ENCODE assay signal across 8 cellular contexts in the genomic region with DNA sequence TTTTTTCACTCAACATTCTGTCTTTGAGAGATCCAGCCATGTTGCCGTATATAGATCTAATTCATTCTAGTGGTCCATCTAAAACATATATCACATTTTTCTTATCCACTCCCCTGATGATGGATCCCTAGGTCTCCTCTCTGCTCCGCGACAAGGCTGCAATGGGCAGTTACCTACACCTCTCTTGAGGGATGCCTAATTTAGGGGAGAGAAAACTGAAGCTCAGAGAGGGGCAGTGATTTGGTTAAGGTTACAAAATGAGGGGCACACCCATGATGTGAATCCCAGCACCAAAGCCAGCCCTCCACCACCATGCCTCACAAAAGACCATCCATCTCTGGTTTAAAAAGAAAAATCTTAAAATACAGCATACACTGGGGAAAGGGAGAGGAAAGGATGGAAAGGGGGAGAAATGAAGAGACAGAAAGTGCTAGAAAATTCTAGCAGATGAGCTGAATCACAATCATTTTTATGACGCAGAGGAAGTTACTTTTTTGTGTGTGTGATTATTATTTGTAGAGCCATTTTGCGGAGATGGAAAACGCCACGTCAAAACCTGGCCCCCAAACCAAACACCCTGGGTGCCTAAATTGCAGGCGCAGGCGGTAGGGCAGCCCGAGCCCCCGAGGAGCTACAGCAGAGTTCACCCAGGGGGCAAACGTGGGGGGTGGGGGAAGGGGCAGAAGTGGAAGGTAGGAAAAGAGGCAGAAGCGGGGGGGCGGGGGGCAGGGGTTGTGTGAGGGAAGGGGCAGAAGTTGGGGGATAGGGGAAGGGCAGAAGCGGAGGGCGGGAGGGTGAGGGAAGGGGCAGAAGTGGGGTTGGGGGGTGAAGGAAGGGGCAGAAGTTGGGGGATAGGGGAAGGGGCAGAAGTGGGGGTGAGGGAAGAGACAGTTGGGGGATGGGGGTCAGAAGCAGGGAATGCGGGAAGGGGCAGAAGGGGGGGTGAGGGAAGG. TPM values are rescaled to one million over a fixed set of nuclear protein-coding genes. Genes with fewer than 3 reads are reported as not detected.
DNase-seq lines count a peak whose midpoint lies in the region; ATAC-seq, FAIRE-seq and TF ChIP-seq lines count a peak whose summit lies in the region.

No MANE protein-coding gene starts in this region.

- no peak for TF ChIP-seq RAD21 in liver (IDR thresholded peaks at IDR 0.05)
- TF ChIP-seq RAD21 in HepG2 (CRISPR knock-in tag; IDR thresholded peaks at IDR 0.05): no peak

- no peak for TF ChIP-seq EP300 in HepG2 (IDR thresholded peaks at IDR 0.05; ENCODE audit: low read depth in 2 of 2, low read length in 2 of 2)
- no peak for TF ChIP-seq EP300 in HepG2 (CRISPR knock-in tag; IDR thresholded peaks at IDR 0.05; ENCODE audit: borderline replicate concordance)

- H3K36me3 ChIP-seq in liver (ENCODE audit: control insufficient read depth in 4 of 4, insufficient read depth in 3 of 4, low read depth in 1 of 4, low read length in 3 of 4): peaks cover 0 to 6% (median 1%) of the 10 kb centered on the region in 4 donors
- H3K36me3 ChIP-seq in HepG2 (replicated peaks in 1 of 2; ENCODE audit: control insufficient read depth in 1 of 2, insufficient read depth in 2 of 2, low read length in 2 of 2): peaks cover 4% of the 10 kb centered on the region in 2 experiments; a peak in 2 of 5 replicates
- H3K36me3 ChIP-seq in mesodermal cell (ENCODE audit: control insufficient read depth, insufficient read depth, low read length): peaks cover 17% of the 10 kb centered on the region
- H3K36me3 ChIP-seq in vagina: peaks cover 0 to 8% of the 10 kb centered on the region in 2 donors

- H2AFZ ChIP-seq in HepG2 (ENCODE audit: low read length): no peak overlapping the region

- POLR2A ChIA-PET in HepG2 (lab: Yijun Ruan, JAX): interaction anchor here (1.6 kb wide), 1 partner anchor 85 kb away, joined by 8 read pairs; no protein-coding TSS in a partner anchor

- no peak for DNase-seq in HepG2 (ENCODE audit: low spot score)
- no peak for DNase-seq in astrocyte of the spinal cord (ENCODE audit: low read depth, low spot score)
- DNase-seq in vagina (ENCODE audit: extremely low spot score in 2 of 2): no peak
- no peak for DNase-seq in NCI-H2107 treated with DMSO at 0.1 percent for 48 hours (lab: John Stamatoyannopoulos, UW; ENCODE audit: unreplicated experiment)
- no peak for DNase-seq in HPDE6-E6E7 (ENCODE audit: extremely low spot score)

- H3K27me3 ChIP-seq in liver (ENCODE audit: control insufficient read depth in 4 of 4, insufficient read depth in 4 of 4, low read length in 3 of 4) (no peaks in the 10 kb centered on the region), HepG2 (ENCODE audit: control insufficient read depth in 1 of 2, insufficient read depth in 2 of 2, low read length in 2 of 2) (no peaks in the 10 kb centered on the region), vagina (no peaks in the 10 kb centered on the region)

- no peak overlapping the region for H3K4me2 ChIP-seq in HepG2 (ENCODE audit: low read depth, low read length)

- TF ChIP-seq POLR2A in HepG2 (IDR thresholded peaks at IDR 0.05; ENCODE audit: insufficient read depth in 1 of 2, low read depth in 2 of 2, low read length in 2 of 2) (no peak), vagina (IDR thresholded peaks at IDR 0.05) (no peak)

- H3K27ac ChIP-seq in liver (ENCODE audit: low read depth in 1 of 2, low read length in 2 of 2): peak overlapping the region; percentile 70
- no peak overlapping the region for H3K27ac ChIP-seq in HepG2 (ENCODE audit: extremely low read length, insufficient read depth, low read length)
- H3K27ac ChIP-seq in mesodermal cell (ENCODE audit: low read depth, low read length, severe bottlenecking): peak overlapping the region; percentile 64
- peak overlapping the region; percentile 85 for H3K27ac ChIP-seq in vagina

- H3K9me3 ChIP-seq in liver (ENCODE audit: control insufficient read depth in 4 of 4, low read length in 3 of 4): peaks cover 0 to 2% (median 0%) of the 10 kb centered on the region in 4 donors
- no peaks in the 10 kb centered on the region for H3K9me3 ChIP-seq in HepG2 (ENCODE audit: low read length)
- H3K9me3 ChIP-seq in mesodermal cell (ENCODE audit: control insufficient read depth, low read length): no peaks in the 10 kb centered on the region
- H3K9me3 ChIP-seq in vagina: no peaks in the 10 kb centered on the region

- peaks cover 7% of the 10 kb centered on the region for H3K79me2 ChIP-seq in HepG2 (ENCODE audit: insufficient read depth, low read length)

- no TSS peak for BruUV-seq in HepG2 (replicated peaks; lab: Mats Ljungman, UMichigan)

- 30% methylated on average over 16 of the region's 17 CpGs for WGBS in liver
- WGBS in HepG2 (ENCODE audit: low lambda C conversion rate): 53% methylated on average over 17 of the region's 17 CpGs
- 100% methylated on average over 1 of the region's 17 CpGs; no CpG with 5 or more reads in 1 of the 2 experiments for WGBS in mesodermal cell (ENCODE audit: insufficient coverage in 2 of 2), 2 experiments

- intact Hi-C loops in HepG2 (cut with micrococcal nuclease; ENCODE audit: unreplicated experiment): loop anchor here (1.0 kb wide), 1 partner anchor 13 kb away; the partner anchor contains the start of gene KANTR
- intact Hi-C loops in vagina (cut with DNase I): no loop called here

- H3K4me3 ChIP-seq in liver (ENCODE audit: low read depth in 1 of 3, low read length in 3 of 3): peak overlapping the region in 1 of 3 donors; percentile 47
- no peak overlapping the region for H3K4me3 ChIP-seq in HepG2 (replicated peaks in 1 of 3; ENCODE audit: insufficient read depth in 1 of 3, low read depth in 2 of 3, low read length in 3 of 3)
- peak overlapping the region; percentile 29 for H3K4me3 ChIP-seq in astrocyte of the spinal cord (ENCODE audit: low read depth, low read length)
- H3K4me3 ChIP-seq in mesodermal cell (ENCODE audit: extremely low read depth, insufficient read depth, low read length, poor library complexity, severe bottlenecking): peak overlapping the region; percentile 21
- peak overlapping the region; percentile 31 to 71 for H3K4me3 ChIP-seq in vagina

- H3K9ac ChIP-seq in liver (ENCODE audit: low read depth in 1 of 2, low read length in 2 of 2): peak overlapping the region in 1 of 2 donors; percentile 22
- H3K9ac ChIP-seq in HepG2 (ENCODE audit: insufficient read depth, low read depth, low read length): no peak overlapping the region

- in situ Hi-C loops in HepG2 (cut with HindIII; ENCODE audit: extremely low pct_ligation_motif_present, low pct_unique_long_range_greater_than_20kb) (no loop called here), astrocyte of the spinal cord (cut with HindIII; ENCODE audit: low sequenced_read_pairs) (no loop called here)

- peaks cover 3 to 16% (median 6%) of the 10 kb centered on the region in 4 donors for H3K4me1 ChIP-seq in liver (ENCODE audit: control insufficient read depth in 4 of 4, insufficient read depth in 4 of 4, low read length in 3 of 4)
- peaks cover 13% of the 10 kb centered on the region; the same call in 1 of the 2 replicates for H3K4me1 ChIP-seq in HepG2 (ENCODE audit: insufficient read depth, low read length)
- H3K4me1 ChIP-seq in mesodermal cell (ENCODE audit: control insufficient read depth, insufficient read depth, low read length, poor library complexity, severe bottlenecking): peaks cover 5% of the 10 kb centered on the region
- peaks cover 14% of the 10 kb centered on the region for H3K4me1 ChIP-seq in vagina

- no peaks in the 10 kb centered on the region for H4K20me1 ChIP-seq in HepG2 (ENCODE audit: insufficient read depth, low read length)

- TF ChIP-seq CTCF in liver (IDR thresholded peaks at IDR 0.05; ENCODE audit: low read depth, low read length, missing input control) (no peak), HepG2 (CRISPR knock-in tag; IDR thresholded peaks at IDR 0.05) (no peak), astrocyte of the spinal cord (IDR thresholded peaks at IDR 0.05; ENCODE audit: low read depth, low read length) (no peak), vagina (IDR thresholded peaks at IDR 0.05) (no peak)

- FAIRE-seq in HepG2 (lab: Jason Lieb, UNC): no peak

- CTCF ChIA-PET in HepG2 (lab: Yijun Ruan, JAX; ENCODE audit: low intra/inter-chr PET ratio, low total read pairs): no interaction called here

- ATAC-seq in HepG2 (no peak), HG03439 (IDR thresholded peaks at IDR 0.05; ENCODE audit: unreplicated experiment) (no peak)

RNA-seq across cellular contexts. Expression of gene TSPYL2, which starts 1.3 kb away (rescaled TPM):
- total RNA-seq in liver: 1 to 10 TPM; 2.5 to 8.0 TPM
- polyA plus RNA-seq in liver: 1 to 10 TPM; 2.5 to 7.2 TPM
- total RNA-seq in HepG2 (2016; rRNA removed; fragmentation: Illumina TruSeq; extraction: Trizol): 6.5 and 10.1 TPM in 2 replicates
- 0.30 and 1.1 TPM in 2 replicates for total RNA-seq in HepG2 (2016; cell fraction: cytosol; rRNA removed; fragmentation: Illumina TruSeq; extraction: Trizol; ENCODE audit: low read depth)
- 5.9 and 12.2 TPM in 2 replicates for total RNA-seq in HepG2 (2016; cell fraction: insoluble cytoplasmic fraction; rRNA removed; fragmentation: Illumina TruSeq; extraction: Trizol)
- total RNA-seq in HepG2 (2016; cell fraction: membrane; rRNA removed; fragmentation: Illumina TruSeq; extraction: Trizol): 1.2 and 1.4 TPM in 2 replicates
- 8.1 and 11.4 TPM in 2 replicates for total RNA-seq in HepG2 (2016; cell fraction: nucleus; rRNA removed; fragmentation: Illumina TruSeq; extraction: Trizol)
- 13.8 and 15.5 TPM in 2 replicates for polyA plus RNA-seq in HepG2 (2011; rRNA removed)
- polyA plus RNA-seq in HepG2 (2011; cell fraction: cytosol; rRNA removed): 4.6 and 5.5 TPM in 2 replicates
- 46.8 and 58.1 TPM in 2 replicates for polyA plus RNA-seq in HepG2 (2011; cell fraction: nucleus; rRNA removed)
- 15.4 and 16.4 TPM in 2 replicates for polyA plus RNA-seq in HepG2 (2012)
- 0.92 and 1.1 TPM in 2 replicates for polyA plus RNA-seq in HepG2 (2016; cell fraction: cytosol; fragmentation: Illumina TruSeq; extraction: Trizol; ENCODE audit: low read depth)
- polyA plus RNA-seq in HepG2 (2016; cell fraction: insoluble cytoplasmic fraction; fragmentation: Illumina TruSeq; extraction: Trizol; ENCODE audit: low read depth): 8.2 and 8.8 TPM in 2 replicates
- polyA plus RNA-seq in HepG2 (2016; cell fraction: membrane; fragmentation: Illumina TruSeq; extraction: Trizol; ENCODE audit: low read depth): 1.5 and 1.7 TPM in 2 replicates
- polyA plus RNA-seq in HepG2 (2016; cell fraction: nucleus; fragmentation: Illumina TruSeq; extraction: Trizol; ENCODE audit: insufficient read depth, low read depth): 39.7 and 44.6 TPM in 2 replicates
- 2.5 and 8.4 TPM in 2 replicates for polyA minus RNA-seq in HepG2 (2011; rRNA and poly(A)+ RNA removed; ENCODE audit: low replicate concordance)
- 4.8 and 5.0 TPM in 2 replicates for polyA minus RNA-seq in HepG2 (2011; cell fraction: cytosol; rRNA and poly(A)+ RNA removed)
- 8.6 and 10.9 TPM in 2 replicates for polyA minus RNA-seq in HepG2 (2011; cell fraction: nucleus; rRNA and poly(A)+ RNA removed)
- 23.7 TPM for polyA plus RNA-seq in mesodermal cell (2013, experiment 1 of 2)
- polyA plus RNA-seq in mesodermal cell (2013, experiment 2 of 2): 29.0 TPM
- total RNA-seq in vagina: 85.9 TPM

RNA-seq across cellular contexts. Expression of gene KANTR, which starts 13.0 kb away (rescaled TPM):
- total RNA-seq in liver (10 to 100 TPM in 1 of 2 donors, 1 to 10 TPM in 1; 6.7 to 13.6 TPM), HepG2 (2016; rRNA removed; fragmentation: Illumina TruSeq; extraction: Trizol) (3.5 and 4.4 TPM in 2 replicates), vagina (35.8 TPM)
- polyA plus RNA-seq in liver (1 to 10 TPM in 1 of 2 donors, under 1 TPM in 1; 0.44 to 2.7 TPM), HepG2 (2011; rRNA removed) (7.1 and 9.0 TPM in 2 replicates)
- total RNA-seq in HepG2 (2016; cell fraction: cytosol; rRNA removed; fragmentation: Illumina TruSeq; extraction: Trizol; ENCODE audit: low read depth): 1.1 and 1.2 TPM in 2 replicates
- total RNA-seq in HepG2 (2016; cell fraction: insoluble cytoplasmic fraction; rRNA removed; fragmentation: Illumina TruSeq; extraction: Trizol): 3.7 and 3.9 TPM in 2 replicates
- 2.1 and 2.9 TPM in 2 replicates for total RNA-seq in HepG2 (2016; cell fraction: membrane; rRNA removed; fragmentation: Illumina TruSeq; extraction: Trizol)
- 12.0 and 14.8 TPM in 2 replicates for total RNA-seq in HepG2 (2016; cell fraction: nucleus; rRNA removed; fragmentation: Illumina TruSeq; extraction: Trizol)
- polyA plus RNA-seq in HepG2 (2011; cell fraction: cytosol; rRNA removed): 1.7 and 2.0 TPM in 2 replicates
- polyA plus RNA-seq in HepG2 (2011; cell fraction: nucleus; rRNA removed): 16.4 and 17.3 TPM in 2 replicates
- polyA plus RNA-seq in HepG2 (2012): 4.1 and 4.2 TPM in 2 replicates
- polyA plus RNA-seq in HepG2 (2016; cell fraction: cytosol; fragmentation: Illumina TruSeq; extraction: Trizol; ENCODE audit: low read depth): 0.36 TPM in 2 replicates
- polyA plus RNA-seq in HepG2 (2016; cell fraction: insoluble cytoplasmic fraction; fragmentation: Illumina TruSeq; extraction: Trizol; ENCODE audit: low read depth): 2.2 and 2.4 TPM in 2 replicates
- polyA plus RNA-seq in HepG2 (2016; cell fraction: membrane; fragmentation: Illumina TruSeq; extraction: Trizol; ENCODE audit: low read depth): 0.77 and 1.0 TPM in 2 replicates
- polyA plus RNA-seq in HepG2 (2016; cell fraction: nucleus; fragmentation: Illumina TruSeq; extraction: Trizol; ENCODE audit: insufficient read depth, low read depth): 19.9 and 23.7 TPM in 2 replicates
- 51.5 and 84.3 TPM in 2 replicates for polyA minus RNA-seq in HepG2 (2011; rRNA and poly(A)+ RNA removed; ENCODE audit: low replicate concordance)
- 7.2 and 7.3 TPM in 2 replicates for polyA minus RNA-seq in HepG2 (2011; cell fraction: cytosol; rRNA and poly(A)+ RNA removed)
- 40.8 TPM in 2 replicates for polyA minus RNA-seq in HepG2 (2011; cell fraction: nucleus; rRNA and poly(A)+ RNA removed)
- polyA plus RNA-seq in mesodermal cell (2013, experiment 1 of 2): 4.8 TPM
- polyA plus RNA-seq in mesodermal cell (2013, experiment 2 of 2): 3.5 TPM

RNA-seq across cellular contexts. Expression of gene GPR173, which starts 32.3 kb away (rescaled TPM):
- total RNA-seq in liver (under 1 TPM; 0.25 to 0.61 TPM), HepG2 (2016; rRNA removed; fragmentation: Illumina TruSeq; extraction: Trizol) (not detected in 2 replicates), vagina (2.2 TPM)
- polyA plus RNA-seq in liver (under 1 TPM in 1 of 2 donors, not detected in 1; 0.07 TPM), HepG2 (2011; rRNA removed) (0.04 and 0.10 TPM in 2 replicates)
- total RNA-seq in HepG2 (2016; cell fraction: cytosol; rRNA removed; fragmentation: Illumina TruSeq; extraction: Trizol; ENCODE audit: low read depth): not detected in 2 replicates
- 0.06 TPM in 1 of 2 replicates, not detected in the other for total RNA-seq in HepG2 (2016; cell fraction: insoluble cytoplasmic fraction; rRNA removed; fragmentation: Illumina TruSeq; extraction: Trizol)
- total RNA-seq in HepG2 (2016; cell fraction: membrane; rRNA removed; fragmentation: Illumina TruSeq; extraction: Trizol): 0.03 TPM in 1 of 2 replicates, not detected in the other
- not detected in 2 replicates for total RNA-seq in HepG2 (2016; cell fraction: nucleus; rRNA removed; fragmentation: Illumina TruSeq; extraction: Trizol)
- polyA plus RNA-seq in HepG2 (2011; cell fraction: cytosol; rRNA removed): 0.03 and 0.05 TPM in 2 replicates
- polyA plus RNA-seq in HepG2 (2011; cell fraction: nucleus; rRNA removed): 0.28 and 0.32 TPM in 2 replicates
- polyA plus RNA-seq in HepG2 (2012): 0.07 and 0.30 TPM in 2 replicates
- not detected in 2 replicates for polyA plus RNA-seq in HepG2 (2016; cell fraction: cytosol; fragmentation: Illumina TruSeq; extraction: Trizol; ENCODE audit: low read depth)
- polyA plus RNA-seq in HepG2 (2016; cell fraction: insoluble cytoplasmic fraction; fragmentation: Illumina TruSeq; extraction: Trizol; ENCODE audit: low read depth): 0.05 TPM in 1 of 2 replicates, not detected in the other
- polyA plus RNA-seq in HepG2 (2016; cell fraction: membrane; fragmentation: Illumina TruSeq; extraction: Trizol; ENCODE audit: low read depth): not detected in 2 replicates
- 0.13 and 0.23 TPM in 2 replicates for polyA plus RNA-seq in HepG2 (2016; cell fraction: nucleus; fragmentation: Illumina TruSeq; extraction: Trizol; ENCODE audit: insufficient read depth, low read depth)
- polyA minus RNA-seq in HepG2 (2011; rRNA and poly(A)+ RNA removed; ENCODE audit: low replicate concordance): 0.28 and 1.3 TPM in 2 replicates
- polyA minus RNA-seq in HepG2 (2011; cell fraction: cytosol; rRNA and poly(A)+ RNA removed): not detected in 2 replicates
- 0.12 TPM in 1 of 2 replicates, not detected in the other for polyA minus RNA-seq in HepG2 (2011; cell fraction: nucleus; rRNA and poly(A)+ RNA removed)
- 7.4 TPM for polyA plus RNA-seq in mesodermal cell (2013, experiment 1 of 2)
- polyA plus RNA-seq in mesodermal cell (2013, experiment 2 of 2): 7.3 TPM

Comparison
In these comparisons a context has a peak if more than half of its experiments do, and no peak if none do; other contexts are left out.
1. H3K4me3 ChIP-seq: peak in astrocyte of the spinal cord (single experiment), mesodermal cell (single experiment) and vagina (2 of 2); none in HepG2 (0 of 3).